Comparison of ENCODE assay signal across 8 cellular contexts in the genomic region with DNA sequence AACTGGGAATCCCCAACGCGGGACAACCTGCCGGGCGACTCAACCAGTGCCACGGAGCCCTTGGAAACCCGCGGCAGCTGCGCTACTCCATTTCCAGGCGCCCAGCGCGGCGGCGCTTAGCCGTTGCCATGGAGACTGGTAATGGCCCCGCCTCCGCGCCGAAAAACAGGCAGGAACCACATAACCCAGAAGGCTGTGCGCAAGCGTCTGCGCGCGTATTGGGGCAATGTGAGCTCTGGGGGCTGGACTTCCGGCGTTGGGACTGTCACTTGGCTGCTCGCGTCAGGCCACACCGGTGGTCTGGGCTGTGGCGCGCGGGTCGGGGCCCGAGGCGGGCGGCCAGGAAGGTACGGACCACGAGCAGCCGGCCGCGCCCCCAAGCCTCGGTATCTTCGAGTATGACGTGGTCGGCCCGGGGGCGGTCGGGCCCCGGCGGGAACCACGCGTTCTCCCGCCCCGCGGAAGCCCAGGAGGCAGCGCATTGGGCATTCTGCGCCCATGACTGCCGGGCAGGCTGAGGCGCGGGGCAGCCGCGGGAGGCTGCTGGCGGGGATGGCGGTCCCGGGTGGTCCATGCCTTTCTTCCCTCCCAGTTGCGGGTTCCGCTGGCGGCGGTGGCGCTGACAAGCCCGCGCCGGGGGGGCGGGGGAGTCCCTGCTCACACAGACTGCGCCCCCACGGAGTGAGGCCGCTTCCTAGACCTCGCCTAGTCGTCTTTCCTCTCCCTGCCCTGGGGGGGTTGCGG. TPM values are rescaled to one million over a fixed set of nuclear protein-coding genes. Genes with fewer than 3 reads are reported as not detected.
A peak's percentile ranks its signal among the peaks of the same experiment; 100 is the strongest.
DNase-seq lines count a peak whose midpoint lies in the region; ATAC-seq and TF ChIP-seq lines count a peak whose summit lies in the region.

A gene (plus strand): TSS at position 265 of the 744 bp plus-strand sequence. CDS start 2,080 bp downstream, outside the sequence.

- H3K4me1 ChIP-seq in KMS-11 (ENCODE audit: low read depth, poor library complexity, severe bottlenecking) = peaks cover 6% of the 10 kb centered on the region
- H3K4me1 ChIP-seq in Panc1 (ENCODE audit: control insufficient read depth, insufficient read depth, low read length) = peaks cover 4% of the 10 kb centered on the region; the same call in 1 of the 2 replicates
- peaks cover 0 to 24% (median 6%) of the 10 kb centered on the region in 3 donors for H3K4me1 ChIP-seq in esophagus squamous epithelium

- peaks cover 19% of the 10 kb centered on the region for H3K4me1 Mint-ChIP-seq in activated T-cell treated with anti-CD3 and anti-CD28 coated beads, Interleukin-2, amount 50 U/mL, for 4 hours (ENCODE audit: low read depth)

- H3K4me2 ChIP-seq in KMS-11 = peak within 1 kb of the TSS; percentile 46

- 0% methylated on average over 4 of the region's 79 CpGs; no CpG with 5 or more reads in 1 of the 2 donors for WGBS in esophagus squamous epithelium, 2 donors

- peak within 1 kb of the TSS; percentile 84 for H3K4me3 Mint-ChIP-seq in activated T-cell treated with anti-CD3 and anti-CD28 coated beads, Interleukin-2, amount 50 U/mL, for 4 hours

- DNase-seq in DMS79 treated with DMSO at 0.1 percent for 48 hours (lab: John Stamatoyannopoulos, UW) = peak; percentile 94
- DNase-seq in Panc1 (ENCODE audit: low read depth, low spot score) = peak; percentile 75
- peak; percentile 95 for DNase-seq in activated T-cell treated with anti-CD3 and anti-CD28 coated beads, Interleukin-2, amount 50 U/mL, for 4 hours
- DNase-seq in esophagus squamous epithelium (lab: John Stamatoyannopoulos, UW) = peak; percentile 82
- DNase-seq in myocyte (ENCODE audit: low read depth) = peak; percentile 97
- peak; percentile 95 for DNase-seq in stimulated activated CD8-positive, alpha-beta memory T cell treated with anti-CD3 and anti-CD28 coated beads, Interleukin-7, amount 100 ng/mL, for 4 hours (ENCODE audit: low read depth in 2 of 2)

- peak within 1 kb of the TSS; percentile 84 for H2AFZ ChIP-seq in KMS-11 (ENCODE audit: low read depth)

- in situ Hi-C loops in Panc1 (cut with HindIII; ENCODE audit: low pct_unique_long_range_greater_than_20kb, low sequenced_read_pairs) = no loop called here

- CTCF ChIA-PET in Panc1 (lab: Charles Lee) = no interaction called here

- BruUV-seq in Panc1 (replicated peaks; lab: Mats Ljungman, UMichigan) = no TSS peak

- H3K9me3 ChIP-seq in Panc1 (ENCODE audit: control insufficient read depth, insufficient read depth, low read depth, low read length) = peaks cover 3% of the 10 kb centered on the region; the same call in 1 of the 2 replicates
- H3K9me3 ChIP-seq in esophagus squamous epithelium = peaks cover 0 to 10% (median 7%) of the 10 kb centered on the region in 3 donors

- intact Hi-C loops in Panc1 (cut with micrococcal nuclease; ENCODE audit: unreplicated experiment) (no loop called here), esophagus squamous epithelium (cut with DNase I) (no loop called here)

- peak within 1 kb of the TSS; percentile 70 for H3K9ac ChIP-seq in KMS-11

- no peaks in the 10 kb centered on the region for H4K20me1 ChIP-seq in KMS-11 (ENCODE audit: insufficient read depth)

- peak in 1 of 4 donors; percentile 49 for TF ChIP-seq POLR2A in esophagus squamous epithelium (IDR thresholded peaks at IDR 0.05)

- ATAC-seq in GM21786 (IDR thresholded peaks at IDR 0.05; ENCODE audit: unreplicated experiment) (peak; percentile 95), Panc1 (peak; percentile 99)
- ATAC-seq in activated T-cell treated with anti-CD3 and anti-CD28 coated beads, Interleukin-2, amount 50 U/mL, for 4 hours = peak; percentile 97 to 98

- no peaks in the 10 kb centered on the region for H3K36me3 ChIP-seq in KMS-11 (ENCODE audit: insufficient read depth)
- no peaks in the 10 kb centered on the region for H3K36me3 ChIP-seq in Panc1 (ENCODE audit: control insufficient read depth, insufficient read depth, low read length)
- peaks cover 0 to 30% (median 3%) of the 10 kb centered on the region in 3 donors for H3K36me3 ChIP-seq in esophagus squamous epithelium

- peaks cover 18% of the 10 kb centered on the region for H3K27me3 Mint-ChIP-seq in activated T-cell treated with anti-CD3 and anti-CD28 coated beads, Interleukin-2, amount 50 U/mL, for 4 hours (ENCODE audit: low read depth)

- TF ChIP-seq CTCF in KMS-11 (conservative IDR thresholded peaks at IDR 0.05; ENCODE audit: low read depth, low read length) (no peak), Panc1 (IDR thresholded peaks at IDR 0.05) (no peak), esophagus squamous epithelium (IDR thresholded peaks at IDR 0.05) (peak in 1 of 6 experiments; percentile 3)

- H3K27ac ChIP-seq in KMS-11 = no peak within 1 kb of the TSS
- H3K27ac ChIP-seq in Panc1 (ENCODE audit: low read length) = peak within 1 kb of the TSS; percentile 59; the same call in 1 of the 2 replicates
- peak within 1 kb of the TSS; percentile 66 to 78 (median 78) for H3K27ac ChIP-seq in esophagus squamous epithelium

- H3K27me3 ChIP-seq in KMS-11 (ENCODE audit: insufficient read depth, low read depth) = peaks cover 13% of the 10 kb centered on the region
- 0 out of 2 replicates have a peak, but pooled peaks cover 4% of the 10 kb centered on the region for H3K27me3 ChIP-seq in Panc1 (ENCODE audit: control insufficient read depth, insufficient read depth, low read length)
- H3K27me3 ChIP-seq in esophagus squamous epithelium = peaks cover 0 to 36% (median 0%) of the 10 kb centered on the region in 4 donors

- POLR2A ChIA-PET in Panc1 (lab: Charles Lee) = interaction anchor here (0.6 kb wide), 1 partner anchor 27 kb away, joined by 7 read pairs; no protein-coding TSS in a partner anchor

- H3K4me3 ChIP-seq in KMS-11 (IDR thresholded peaks at IDR 0.05; ENCODE audit: insufficient read depth, low read depth, low read length) = no peak within 1 kb of the TSS
- peak within 1 kb of the TSS; percentile 76 to 84 for H3K4me3 ChIP-seq in Panc1 (ENCODE audit: low read depth in 2 of 2, low read length in 2 of 2)
- H3K4me3 ChIP-seq in esophagus squamous epithelium = peak within 1 kb of the TSS; percentile 72 to 99 (median 78)

- peaks cover 11% of the 10 kb centered on the region for H3K9me3 Mint-ChIP-seq in activated T-cell treated with anti-CD3 and anti-CD28 coated beads, Interleukin-2, amount 50 U/mL, for 4 hours

- H3K79me2 ChIP-seq in KMS-11 (ENCODE audit: insufficient read depth, low read depth) = no peaks in the 10 kb centered on the region

- peaks cover 6% of the 10 kb centered on the region for H3K36me3 Mint-ChIP-seq in activated T-cell treated with anti-CD3 and anti-CD28 coated beads, Interleukin-2, amount 50 U/mL, for 4 hours (ENCODE audit: insufficient read depth)

RNA-seq across cellular contexts. Expression of the gene that starts here (rescaled TPM):
- total RNA-seq in Panc1 (2021; ENCODE audit: unreplicated experiment) = 7.8 TPM
- polyA plus RNA-seq in Panc1 (2012; ENCODE audit: insufficient read length) = 4.6 TPM
- total RNA-seq in activated T-cell treated with anti-CD3 and anti-CD28 coated beads, Interleukin-2, amount 50 U/mL, for 4 hours = 10 to 100 TPM; 10.7 to 13.3 (median 11.3) TPM
- 10 to 100 TPM in 1 of 4 donors, 1 to 10 TPM in 3; 6.5 to 10.1 (median 8.0) TPM for total RNA-seq in esophagus squamous epithelium
- total RNA-seq in myocyte = 6.8 and 8.3 TPM in 2 replicates
- polyA plus RNA-seq in myocyte (2012) = 3.7 TPM
